In genomic region chr12:47218191-47218654, GRCh38 we compare ENCODE assay signal across 9 cellular contexts.
DNase-seq lines count a peak whose midpoint lies in the region; ATAC-seq, FAIRE-seq and TF ChIP-seq lines count a peak whose summit lies in the region.
"Had no signal": no experiment of that assay in that cellular context is flagged by ENCODE, and none has a peak within 500 bp of the region (broad histone marks: within the 10 kb centered on the region; RNA-seq: fewer than 3 reads in every experiment).

No MANE protein-coding gene starts in this region.

- peak overlapping the region; percentile 87 to 99 (median 96) for H3K27ac Mint-ChIP-seq in naive thymus-derived CD8-positive, alpha-beta T cell

- intact Hi-C loops in esophagus muscularis mucosa (cut with DNase I), result no loop called here
- intact Hi-C loops in sigmoid colon (cut with DNase I), result no loop called here

- H3K4me3 ChIP-seq in esophagus muscularis mucosa (peak overlapping the region in 1 of 4 donors; percentile 20), sigmoid colon (no peak overlapping the region)

- FAIRE-seq in GM12891 (lab: Jason Lieb, UNC), result peak; percentile 77
- FAIRE-seq: G401.6 had no signal

- peaks cover 22 to 72% (median 33%) of the 10 kb centered on the region in 4 donors for H3K4me1 Mint-ChIP-seq in naive thymus-derived CD8-positive, alpha-beta T cell

- TF ChIP-seq POLR2A in GM12891 (IDR thresholded peaks at IDR 0.05; ENCODE audit: low read depth, low read length), result peak; percentile 36; the same call in 1 of the 2 replicates
- no peak for TF ChIP-seq POLR2A in esophagus muscularis mucosa (IDR thresholded peaks at IDR 0.05; ENCODE audit: low read depth)
- no peak for TF ChIP-seq POLR2A in sigmoid colon (IDR thresholded peaks at IDR 0.05)

- no peaks in the 10 kb centered on the region for H3K27me3 Mint-ChIP-seq in naive thymus-derived CD8-positive, alpha-beta T cell

- H3K27ac ChIP-seq in esophagus muscularis mucosa (replicated peaks in 1 of 4) (no peak overlapping the region), sigmoid colon (peak overlapping the region in 2 of 4 donors; percentile 5 to 67)

- H3K27me3 ChIP-seq in esophagus muscularis mucosa (no peaks in the 10 kb centered on the region), sigmoid colon (no peaks in the 10 kb centered on the region)

- H3K36me3 Mint-ChIP-seq in naive thymus-derived CD8-positive, alpha-beta T cell, result peaks cover 48 to 66% (median 63%) of the 10 kb centered on the region in 3 donors

- DNase-seq in GM12891 (ENCODE audit: insufficient read length, low spot score) (no peak), NCI-H524 treated with DMSO at 0.1 percent for 48 hours (lab: John Stamatoyannopoulos, UW) (no peak), esophagus muscularis mucosa (ENCODE audit: extremely low spot score) (no peak), sigmoid colon (no peak), DMS53 (lab: John Stamatoyannopoulos, UW) (no peak)
- DNase-seq in activated CD4-positive, alpha-beta T cell treated with anti-CD3 and anti-CD28 coated beads, Interleukin-2, amount 50 U/mL, for 1 hour, result peak; percentile 43
- DNase-seq in naive thymus-derived CD8-positive, alpha-beta T cell, result peak in 6 of 10 donors; percentile 28 to 68 (median 48)

- POLR2A ChIA-PET in naive thymus-derived CD8-positive, alpha-beta T cell (lab: Charles Lee), result interaction anchor here (0.6 to 15.8 kb wide), 22 partner anchors 8 to 276 kb away, joined by 3 to 211 read pairs (median 4); partner anchors contain the start of genes AMIGO2 and PCED1B

- H3K36me3 ChIP-seq in esophagus muscularis mucosa (no peaks in the 10 kb centered on the region), sigmoid colon (no peaks in the 10 kb centered on the region)

- ATAC-seq in HG02642 (IDR thresholded peaks at IDR 0.05; ENCODE audit: poor library complexity, unreplicated experiment), result peak; percentile 42
- peak; percentile 30 to 37 for ATAC-seq in naive thymus-derived CD8-positive, alpha-beta T cell

- H3K9me3 Mint-ChIP-seq in naive thymus-derived CD8-positive, alpha-beta T cell, result peaks cover 0 to 2% (median 0%) of the 10 kb centered on the region in 9 donors

- TF ChIP-seq CTCF in esophagus muscularis mucosa (IDR thresholded peaks at IDR 0.05) (no peak), sigmoid colon (IDR thresholded peaks at IDR 0.05) (no peak)

- no peaks in the 10 kb centered on the region for H3K9me3 ChIP-seq in esophagus muscularis mucosa
- no peaks in the 10 kb centered on the region for H3K9me3 ChIP-seq in sigmoid colon

- 93% methylated on average over 8 of the region's 8 CpGs for WGBS in esophagus muscularis mucosa
- WGBS in sigmoid colon, 2 donors, result 77 to 89% methylated on average over 8 of the region's 8 CpGs

- TF ChIP-seq EP300 in esophagus muscularis mucosa (IDR thresholded peaks at IDR 0.05) (no peak), sigmoid colon (IDR thresholded peaks at IDR 0.05) (no peak)

- peak overlapping the region; percentile 95 to 99 (median 98) for H3K4me3 Mint-ChIP-seq in naive thymus-derived CD8-positive, alpha-beta T cell

- H3K4me1 ChIP-seq in esophagus muscularis mucosa, result peaks cover 0 to 7% (median 2%) of the 10 kb centered on the region in 4 donors
- H3K4me1 ChIP-seq in sigmoid colon, result peaks cover 0 to 23% (median 13%) of the 10 kb centered on the region in 4 donors

TF ChIP-seq in GM12891, 5 proteins besides CTCF, POLR2A, EP300 and RAD21:
- TF ChIP-seq POU2F2 (IDR thresholded peaks at IDR 0.05; ENCODE audit: low read depth, low read length) (no peak), POLR2AphosphoS5 (IDR thresholded peaks at IDR 0.05; ENCODE audit: low read depth, low read length) (no peak), SPI1 (IDR thresholded peaks at IDR 0.05; ENCODE audit: low read depth, low read length) (no peak), TAF1 (IDR thresholded peaks at IDR 0.05; ENCODE audit: low read depth, low read length) (no peak), PAX5 (IDR thresholded peaks at IDR 0.05; ENCODE audit: insufficient read depth, low read length, severe bottlenecking) (no peak)

Comparison
In these comparisons a context has a peak if more than half of its experiments do, and no peak if none do; other contexts are left out.
1. DNase-seq: peak in activated CD4-positive, alpha-beta T cell treated with anti-CD3 and anti-CD28 coated beads, Interleukin-2, amount 50 U/mL, for 1 hour (single experiment) and naive thymus-derived CD8-positive, alpha-beta T cell (6 of 10); none in GM12891 (single experiment), NCI-H524 treated with DMSO at 0.1 percent for 48 hours (single experiment), esophagus muscularis mucosa (single experiment), sigmoid colon (single experiment) and DMS53 (single experiment).